In the genomic region with DNA sequence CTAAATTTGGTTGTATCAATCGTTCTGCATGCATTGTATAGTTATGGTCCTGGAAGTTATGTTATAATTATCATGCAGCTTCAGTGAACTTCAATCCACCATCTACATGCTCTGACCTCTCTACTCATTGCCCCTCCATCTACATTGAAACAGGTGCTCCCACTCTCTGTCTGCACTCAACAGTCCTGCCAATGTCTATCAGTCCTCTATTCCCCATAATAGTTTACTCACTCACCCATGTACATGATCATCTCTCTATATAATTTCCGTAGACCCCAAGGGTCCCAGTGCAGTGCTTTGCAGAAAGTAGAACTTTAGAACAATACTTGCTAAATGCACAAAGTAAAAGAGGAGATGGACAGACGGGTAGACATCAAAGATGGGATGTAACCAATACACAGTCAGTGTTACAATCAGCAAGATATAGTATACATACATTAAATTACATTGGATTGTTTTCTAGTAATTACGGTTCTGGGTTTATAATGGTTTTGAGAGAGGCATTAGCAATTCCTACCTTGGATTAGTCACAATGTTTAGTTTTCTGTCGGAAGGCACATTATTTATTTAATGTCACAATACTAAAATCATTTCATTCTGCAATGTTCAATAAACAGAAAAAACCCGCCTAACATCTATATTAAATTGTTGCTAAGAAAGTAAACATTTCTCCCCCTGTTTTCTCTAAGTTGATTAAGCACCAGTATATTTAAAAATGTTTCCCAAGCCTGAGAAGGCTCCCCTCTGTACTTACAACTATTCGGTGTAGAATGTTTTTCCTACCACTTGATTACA, we compare ENCODE assay signal across 22 cellular contexts.
"Had no signal": no experiment of that assay in that cellular context is flagged by ENCODE, and none has a peak within 500 bp of the region (broad histone marks: within the 10 kb centered on the region; RNA-seq: fewer than 3 reads in every experiment).

No MANE protein-coding gene starts in this region.

- H3K4me3 ChIP-seq: MG63, SJSA1, SK-N-MC had no signal

- DNase-seq: KBM-7, MG63, NCI-H1092, NCI-H1105 treated with DMSO at 0.1 percent for 48 hours, NCI-H1417 treated with DMSO at 0.1 percent for 48 hours, NCI-H146, NCI-H1694 treated with DMSO at 0.1 percent for 48 hours, NCI-H2029, NCI-H2081 treated with DMSO at 0.1 percent for 48 hours, NCI-H2171, NCI-H226, NCI-H446, NCI-H510A, NCI-H524 treated with DMSO at 0.1 percent for 48 hours, NCI-H69, NCI-H774, Right ventricle myocardium superior, RPMI8226, SIG-M5 had no signal

- H3K27me3 ChIP-seq: SJSA1 had no signal

- H3K4me1 ChIP-seq: SJSA1 had no signal

- H3K36me3 ChIP-seq: MG63, SJSA1 had no signal

- FAIRE-seq: RCC 7860 had no signal

- H3K9me3 ChIP-seq: MG63, SJSA1 had no signal

- H3K27ac ChIP-seq: SJSA1 had no signal
